Comparison of ENCODE assay signal across 16 cellular contexts in genomic region chr5:176450077-176450476, GRCh38. TPM values are rescaled to one million over a fixed set of nuclear protein-coding genes. Genes with fewer than 3 reads are reported as not detected.
DNase-seq lines count a peak whose midpoint lies in the region; ATAC-seq and TF ChIP-seq lines count a peak whose summit lies in the region.
"Had no signal": no experiment of that assay in that cellular context is flagged by ENCODE, and none has a peak within 500 bp of the region (broad histone marks: within the 10 kb centered on the region; RNA-seq: fewer than 3 reads in every experiment).

No MANE protein-coding gene starts in this region.

- H3K4me3 ChIP-seq in SK-N-SH (ENCODE audit: low read depth in 2 of 2, low read length in 1 of 2): no peak overlapping the region
- H3K4me3 ChIP-seq in GM23338: no peak overlapping the region
- no peak overlapping the region for H3K4me3 ChIP-seq in SU-DHL-6 (ENCODE audit: insufficient read depth, low read length, poor library complexity, severe bottlenecking)
- H3K4me3 ChIP-seq in naive thymus-derived CD4-positive, alpha-beta T cell (ENCODE audit: low read length): no peak overlapping the region
- H3K4me3 ChIP-seq in lower lobe of right lung: no peak overlapping the region

- peaks cover 13% of the 10 kb centered on the region for H3K36me3 Mint-ChIP-seq in GM23338 (ENCODE audit: low read depth)
- H3K36me3 Mint-ChIP-seq in naive thymus-derived CD4-positive, alpha-beta T cell: peaks cover 0 to 17% (median 10%) of the 10 kb centered on the region in 5 donors

- peak overlapping the region; percentile 89 for H3K4me2 ChIP-seq in SK-N-SH
- H3K4me2 ChIP-seq in GM23338: peak overlapping the region; percentile 98
- H3K4me2 ChIP-seq in SU-DHL-6 (ENCODE audit: low read depth, low read length, poor library complexity, severe bottlenecking): peak overlapping the region; percentile 79

- intact Hi-C loops in naive thymus-derived CD4-positive, alpha-beta T cell (cut with micrococcal nuclease): loop anchor here in 1 of 2 donors (1.0 kb wide), 1 partner anchor 147 kb away; no protein-coding TSS in a partner anchor
- intact Hi-C loops in lower lobe of right lung (cut with DNase I): no loop called here

- no peak for TF ChIP-seq RAD21 in SK-N-SH (IDR thresholded peaks at IDR 0.05; ENCODE audit: low read length)

- H3K9me3 ChIP-seq in SK-N-SH (no peaks in the 10 kb centered on the region), SU-DHL-6 (ENCODE audit: insufficient read depth, low read length) (no peaks in the 10 kb centered on the region), lower lobe of right lung (no peaks in the 10 kb centered on the region)
- no peaks in the 10 kb centered on the region for H3K9me3 ChIP-seq in naive thymus-derived CD4-positive, alpha-beta T cell (ENCODE audit: control insufficient read depth in 2 of 3, low read length in 3 of 3)
- H3K9me3 ChIP-seq: esophagus muscularis mucosa, testis had no signal

- no peak for DNase-seq in SK-N-SH
- no peak for DNase-seq in GM23338 (ENCODE audit: low spot score)
- no peak for DNase-seq in naive thymus-derived CD4-positive, alpha-beta T cell
- no peak for DNase-seq in lower lobe of right lung
- DNase-seq in retina: no peak
- DNase-seq: activated CD4-positive, alpha-beta T cell treated with anti-CD3 and anti-CD28 coated beads for 48 hours; left colon; NCI-H2029 treated with DMSO at 0.1 percent for 48 hours; Right ventricle myocardium superior; stimulated activated CD4-positive, alpha-beta T cell treated with anti-CD3 and anti-CD28 coated beads, Interleukin-1b, Interleukin-23, amount 100 ng/mL, for 48 hours; testis had no signal

- peaks cover 10% of the 10 kb centered on the region for H3F3A ChIP-seq in SK-N-SH (replicated peaks; ENCODE audit: insufficient read depth)
- peaks cover 8% of the 10 kb centered on the region for H3F3A ChIP-seq in GM23338 (replicated peaks; ENCODE audit: low read depth)
- no peaks in the 10 kb centered on the region for H3F3A ChIP-seq in SU-DHL-6 (ENCODE audit: insufficient read depth)

- H3K27ac ChIP-seq in SK-N-SH (ENCODE audit: low read depth in 2 of 2, low read length in 1 of 2) (no peak overlapping the region), GM23338 (ENCODE audit: low read depth) (no peak overlapping the region), SU-DHL-6 (ENCODE audit: low read depth, low read length) (no peak overlapping the region), lower lobe of right lung (no peak overlapping the region)
- no peak overlapping the region for H3K27ac ChIP-seq in naive thymus-derived CD4-positive, alpha-beta T cell (ENCODE audit: low read depth, low read length)
- H3K27ac ChIP-seq: 22Rv1 had no signal

- H3K9ac ChIP-seq in SK-N-SH (no peak overlapping the region), SU-DHL-6 (ENCODE audit: low read length) (0 out of 2 replicates have a peak overlapping the region, but pooled peaks have one; percentile 89)

- H3K27ac Mint-ChIP-seq in GM23338: no peak overlapping the region
- H3K27ac Mint-ChIP-seq in naive thymus-derived CD4-positive, alpha-beta T cell: peak overlapping the region in 2 of 9 donors; percentile 9 to 22

- H3K4me1 Mint-ChIP-seq in GM23338: peaks cover 7% of the 10 kb centered on the region
- peaks cover 25 to 62% (median 50%) of the 10 kb centered on the region in 7 donors for H3K4me1 Mint-ChIP-seq in naive thymus-derived CD4-positive, alpha-beta T cell

- POLR2A ChIA-PET in SK-N-SH (lab: Yijun Ruan, JAX): interaction anchor here (0.7 kb wide), 1 partner anchor 19 kb away, joined by 3 read pairs; no protein-coding TSS in a partner anchor
- POLR2A ChIA-PET in naive thymus-derived CD4-positive, alpha-beta T cell (lab: Charles Lee): interaction anchor here (0.8 to 5.2 kb wide), 3 partner anchors 35 to 93 kb away, joined by 3 to 91 read pairs (median 3); partner anchors contain the start of gene RNF44

- no peaks in the 10 kb centered on the region for H3K9me2 ChIP-seq in SK-N-SH
- no peaks in the 10 kb centered on the region for H3K9me2 ChIP-seq in GM23338 (ENCODE audit: insufficient read depth)
- H3K9me2 ChIP-seq in SU-DHL-6 (replicated peaks; ENCODE audit: insufficient read depth, low read length): no peaks in the 10 kb centered on the region

- peaks cover 25% of the 10 kb centered on the region for H4K20me1 ChIP-seq in SK-N-SH (ENCODE audit: insufficient read depth)
- H4K20me1 ChIP-seq in GM23338 (replicated peaks; ENCODE audit: insufficient read depth): peaks cover 24% of the 10 kb centered on the region
- peaks cover 3% of the 10 kb centered on the region; the same call in 1 of the 2 replicates for H4K20me1 ChIP-seq in SU-DHL-6 (ENCODE audit: low read depth, low read length)

- H3K4me3 Mint-ChIP-seq in GM23338: peak overlapping the region; percentile 11; the same call in 1 of the 3 replicates
- H3K4me3 Mint-ChIP-seq in naive thymus-derived CD4-positive, alpha-beta T cell: peak overlapping the region in 7 of 10 donors; percentile 1 to 94 (median 35)

- H3K9me3 Mint-ChIP-seq in GM23338: no peaks in the 10 kb centered on the region
- peaks cover 0 to 5% (median 0%) of the 10 kb centered on the region in 11 donors for H3K9me3 Mint-ChIP-seq in naive thymus-derived CD4-positive, alpha-beta T cell

- 87% methylated on average over 1 of the region's 1 CpG for WGBS in SK-N-SH (ENCODE audit: low lambda C conversion rate)

- no peak for ATAC-seq in SK-N-SH treated with all-trans-retinoic acid at 6 μM for 48 hours
- no peak for ATAC-seq in GM23338
- ATAC-seq in naive thymus-derived CD4-positive, alpha-beta T cell: no peak
- no peak for ATAC-seq in lower lobe of right lung
- no peak for ATAC-seq in GM18909 (IDR thresholded peaks at IDR 0.05; ENCODE audit: poor library complexity, unreplicated experiment)
- ATAC-seq: left colon had no signal

- TF ChIP-seq EP300 in SK-N-SH (IDR thresholded peaks at IDR 0.05; ENCODE audit: borderline replicate concordance in 1 of 2, low read depth in 1 of 2, low read length in 1 of 2): no peak

- H3K27me3 Mint-ChIP-seq in GM23338 (ENCODE audit: insufficient read depth, low read depth, poor library complexity): peaks cover 20% of the 10 kb centered on the region
- peaks cover 0 to 6% (median 0%) of the 10 kb centered on the region in 5 donors for H3K27me3 Mint-ChIP-seq in naive thymus-derived CD4-positive, alpha-beta T cell

- H3K4me1 ChIP-seq in SK-N-SH (ENCODE audit: control insufficient read depth in 1 of 2, insufficient read depth in 2 of 2, low read depth in 1 of 2, low read length in 1 of 2): peaks cover 0 to 3% of the 10 kb centered on the region in 2 experiments; a peak in 2 of 4 replicates
- peaks cover 4% of the 10 kb centered on the region; the same call in 1 of the 2 replicates for H3K4me1 ChIP-seq in GM23338 (ENCODE audit: insufficient read depth)
- H3K4me1 ChIP-seq in naive thymus-derived CD4-positive, alpha-beta T cell (ENCODE audit: control insufficient read depth in 2 of 2, insufficient read depth in 2 of 2, low read length in 2 of 2): peaks cover 22 to 23% of the 10 kb centered on the region in 2 donors
- peaks cover 44% of the 10 kb centered on the region for H3K4me1 ChIP-seq in lower lobe of right lung

- H2AFZ ChIP-seq in SK-N-SH (ENCODE audit: low read depth): no peak overlapping the region
- no peak overlapping the region for H2AFZ ChIP-seq in GM23338
- H2AFZ ChIP-seq in SU-DHL-6 (ENCODE audit: low read depth, low read length, severe bottlenecking): no peak overlapping the region

- TF ChIP-seq CTCF in SK-N-SH (IDR thresholded peaks at IDR 0.05) (no peak), GM23338 (conservative IDR thresholded peaks at IDR 0.05; ENCODE audit: low read depth in 2 of 2) (no peak), SU-DHL-6 (IDR thresholded peaks at IDR 0.05; ENCODE audit: insufficient read depth, low read length, poor library complexity, severe bottlenecking) (no peak), lower lobe of right lung (IDR thresholded peaks at IDR 0.05) (no peak)

- H3K36me3 ChIP-seq in SK-N-SH (replicated peaks in 1 of 2; ENCODE audit: control insufficient read depth in 1 of 2, insufficient read depth in 2 of 2, low read length in 1 of 2) (peaks cover 7 to 19% of the 10 kb centered on the region in 2 experiments), GM23338 (ENCODE audit: insufficient read depth) (0 out of 2 replicates have a peak, but pooled peaks cover 7% of the 10 kb centered on the region), SU-DHL-6 (ENCODE audit: low read length) (peaks cover 7% of the 10 kb centered on the region; the same call in 1 of the 2 replicates), lower lobe of right lung (peaks cover 10% of the 10 kb centered on the region)
- peaks cover 0 to 13% (median 0%) of the 10 kb centered on the region in 3 experiments for H3K36me3 ChIP-seq in naive thymus-derived CD4-positive, alpha-beta T cell (ENCODE audit: control insufficient read depth in 2 of 3, insufficient read depth in 3 of 3, low read length in 3 of 3)

- CTCF ChIA-PET in SK-N-SH (lab: Yijun Ruan, JAX): interaction anchor here (1.3 to 4.3 kb wide), 3 partner anchors 9 to 33 kb away, joined by 3 to 47 read pairs (median 9); partner anchors contain the start of gene CLTB
- CTCF ChIA-PET in naive thymus-derived CD4-positive, alpha-beta T cell (lab: Charles Lee): interaction anchor here (3.3 kb wide), 1 partner anchor 33 kb away, joined by 19 read pairs; the partner anchor contains the start of gene CLTB

- H3K79me2 ChIP-seq in SK-N-SH (ENCODE audit: insufficient read depth) (peaks cover 66% of the 10 kb centered on the region), GM23338 (replicated peaks; ENCODE audit: insufficient read depth) (peaks cover 62% of the 10 kb centered on the region), SU-DHL-6 (ENCODE audit: insufficient read depth, low read length) (peaks cover 57% of the 10 kb centered on the region)

- no peaks in the 10 kb centered on the region for H3K27me3 ChIP-seq in SK-N-SH (ENCODE audit: insufficient read depth)
- no peaks in the 10 kb centered on the region for H3K27me3 ChIP-seq in GM23338 (ENCODE audit: insufficient read depth)
- no peaks in the 10 kb centered on the region for H3K27me3 ChIP-seq in SU-DHL-6 (ENCODE audit: low read length)
- no peaks in the 10 kb centered on the region for H3K27me3 ChIP-seq in naive thymus-derived CD4-positive, alpha-beta T cell (ENCODE audit: control insufficient read depth in 2 of 2, insufficient read depth in 2 of 2, low read length in 2 of 2)
- no peaks in the 10 kb centered on the region for H3K27me3 ChIP-seq in lower lobe of right lung (ENCODE audit: low read depth)
- H3K27me3 ChIP-seq: esophagus muscularis mucosa, testis had no signal

RNA-seq across cellular contexts. Expression of gene FAF2, which starts 1.9 kb away (rescaled TPM):
- polyA plus RNA-seq in SK-N-SH (2012; rRNA removed): 25.5 and 35.1 TPM in 2 replicates
- polyA plus RNA-seq in SK-N-SH (2012; cell fraction: cytosol; rRNA removed): 29.5 and 30.4 TPM in 2 replicates
- polyA plus RNA-seq in SK-N-SH (2012; cell fraction: nucleus; rRNA removed): 16.0 and 34.3 TPM in 2 replicates
- 32.8 and 34.6 TPM in 2 replicates for total RNA-seq in GM23338 (2014; rRNA removed; shearing (Covaris generic))
- polyA plus RNA-seq in GM23338 (2016; fragmentation: Nextera tagmentation; extraction: Ambion mirVana): 36.4 and 37.6 TPM in 2 replicates
- 10 to 100 TPM; 28.0 to 43.2 (median 31.2) TPM for total RNA-seq in naive thymus-derived CD4-positive, alpha-beta T cell
- 10 to 100 TPM; 11.8 to 15.3 TPM for polyA plus RNA-seq in naive thymus-derived CD4-positive, alpha-beta T cell
- 31.8 TPM for total RNA-seq in lower lobe of right lung

RNA-seq across cellular contexts. Expression of gene CLTB, which starts 33.7 kb away (rescaled TPM):
- polyA plus RNA-seq in SK-N-SH (2012; rRNA removed) (85.9 and 91.2 TPM in 2 replicates), GM23338 (2016; fragmentation: Nextera tagmentation; extraction: Ambion mirVana) (26.8 and 30.1 TPM in 2 replicates)
- 67.0 and 82.5 TPM in 2 replicates for polyA plus RNA-seq in SK-N-SH (2012; cell fraction: cytosol; rRNA removed)
- 37.1 and 45.6 TPM in 2 replicates for polyA plus RNA-seq in SK-N-SH (2012; cell fraction: nucleus; rRNA removed)
- total RNA-seq in GM23338 (2014; rRNA removed; shearing (Covaris generic)): 34.0 and 41.4 TPM in 2 replicates
- 10 to 100 TPM; 30.6 to 67.2 (median 63.8) TPM for total RNA-seq in naive thymus-derived CD4-positive, alpha-beta T cell
- 10 to 100 TPM; 73.6 to 90.9 TPM for polyA plus RNA-seq in naive thymus-derived CD4-positive, alpha-beta T cell
- total RNA-seq in lower lobe of right lung: 75.8 TPM
